In genomic region chr2:172560721-172561120, GRCh38 we compare ENCODE assay signal across 17 cellular contexts. TPM values are rescaled to one million over a fixed set of nuclear protein-coding genes. Genes with fewer than 3 reads are reported as not detected.
DNase-seq lines count a peak whose midpoint lies in the region; ATAC-seq, FAIRE-seq and TF ChIP-seq lines count a peak whose summit lies in the region.
"Had no signal": no experiment of that assay in that cellular context is flagged by ENCODE, and none has a peak within 500 bp of the region (broad histone marks: within the 10 kb centered on the region; RNA-seq: fewer than 3 reads in every experiment).

No MANE protein-coding gene starts in this region.

- no peak overlapping the region for H3K4me2 ChIP-seq in keratinocyte (ENCODE audit: control insufficient read depth, extremely low read depth, insufficient read depth, low read depth, low read length)
- H3K4me2 ChIP-seq: BLaER1 treated with 17β-estradiol and CSF1 and Interleukin-3, amounts not matched to agents 10 nM and 100 nM; PC-9 had no signal

- H3K4me3 ChIP-seq in HUES6 (ENCODE audit: low read depth, low read length) (peak overlapping the region; percentile 1; the same call in 1 of the 2 replicates), adipocyte (ENCODE audit: low read length) (no peak overlapping the region), keratinocyte (ENCODE audit: control insufficient read depth in 2 of 3, extremely low read depth in 1 of 3, insufficient read depth in 2 of 3, low read depth in 1 of 3, low read length in 3 of 3) (no peak overlapping the region)
- H3K4me3 ChIP-seq: BLaER1 treated with 17β-estradiol and CSF1 and Interleukin-3, amounts not matched to agents 10 nM and 100 nM; HAP-1; K562; PC-9; SJCRH30 had no signal

- H3K27me3 ChIP-seq in HUES6 (ENCODE audit: control insufficient read depth, insufficient read depth, low read length) (no peaks in the 10 kb centered on the region), adipocyte (replicated peaks; ENCODE audit: control insufficient read depth, insufficient read depth, low read length) (no peaks in the 10 kb centered on the region), keratinocyte (ENCODE audit: control insufficient read depth, extremely low read depth, insufficient read depth, low read length) (no peaks in the 10 kb centered on the region)
- H3K27me3 ChIP-seq: BLaER1 treated with 17β-estradiol and CSF1 and Interleukin-3, amounts not matched to agents 10 nM and 100 nM; SJCRH30 had no signal

- no peak for ATAC-seq in GM18909 (IDR thresholded peaks at IDR 0.05; ENCODE audit: poor library complexity, unreplicated experiment)
- ATAC-seq: K562 had no signal

- no peaks in the 10 kb centered on the region for H3K9me3 ChIP-seq in HUES6 (ENCODE audit: control insufficient read depth, insufficient read depth, low read depth, low read length)
- no peaks in the 10 kb centered on the region for H3K9me3 ChIP-seq in adipocyte (ENCODE audit: control insufficient read depth, low read length)
- no peaks in the 10 kb centered on the region for H3K9me3 ChIP-seq in keratinocyte (ENCODE audit: control insufficient read depth, low read depth, low read length)
- H3K9me3 ChIP-seq: BLaER1 treated with 17β-estradiol and CSF1 and Interleukin-3, amounts not matched to agents 10 nM and 100 nM; HAP-1; SJCRH30 had no signal

- peak; percentile 9 for FAIRE-seq in keratinocyte (lab: Jason Lieb, UNC)
- FAIRE-seq: K562 had no signal

- H3K9ac ChIP-seq in HUES6 (ENCODE audit: low read length) (no peak overlapping the region), adipocyte (ENCODE audit: low read length) (no peak overlapping the region), keratinocyte (ENCODE audit: control insufficient read depth, extremely low read depth, insufficient read depth, low read length) (no peak overlapping the region)
- H3K9ac ChIP-seq: BLaER1 treated with 17β-estradiol and CSF1 and Interleukin-3, amounts not matched to agents 10 nM and 100 nM had no signal

- TF ChIP-seq CTCF in keratinocyte (optimal IDR thresholded peaks at IDR 0.05 in 1 of 3, IDR thresholded peaks at IDR 0.05 in 1 of 3, conservative IDR thresholded peaks at IDR 0.05 in 1 of 3; ENCODE audit: extremely low read depth in 1 of 3, insufficient read depth in 2 of 3, low read length in 3 of 3) = no peak

- DNase-seq in EH (ENCODE audit: low read depth) (peak; percentile 24), adipocyte (ENCODE audit: low read depth) (peak; percentile 67), keratinocyte (ENCODE audit: low read depth, low spot score) (no peak), midbrain (lab: John Stamatoyannopoulos, UW) (no peak), NCI-H524 (lab: John Stamatoyannopoulos, UW) (no peak)
- DNase-seq: CD8-positive, alpha-beta memory T cell; DMS79; GDM1; NCI-H187 treated with DMSO at 0.1 percent for 48 hours; NCI-H510A treated with DMSO at 0.1 percent for 48 hours; PC-9 had no signal

- no peak overlapping the region for H2AFZ ChIP-seq in keratinocyte (ENCODE audit: control insufficient read depth, low read length)
- H2AFZ ChIP-seq: PC-9 had no signal

- no peaks in the 10 kb centered on the region for H4K20me1 ChIP-seq in keratinocyte (ENCODE audit: control insufficient read depth, extremely low read depth, insufficient read depth, low read length)

- H3K27ac ChIP-seq in HUES6 (ENCODE audit: low read depth, low read length) (no peak overlapping the region), keratinocyte (ENCODE audit: control insufficient read depth, insufficient read depth, low read length) (no peak overlapping the region)
- H3K27ac ChIP-seq: BLaER1 treated with 17β-estradiol and CSF1 and Interleukin-3, amounts not matched to agents 10 nM and 100 nM; PC-9; SJCRH30 had no signal

- dilution Hi-C loops in keratinocyte (cut with MboI; ENCODE audit: extremely low pct_ligation_motif_present, low sequenced_read_pairs) = no loop called here

- no peaks in the 10 kb centered on the region for H3K9me1 ChIP-seq in keratinocyte (ENCODE audit: control insufficient read depth, extremely low read depth, insufficient read depth, low read length)

- H3K79me2 ChIP-seq in keratinocyte (ENCODE audit: control insufficient read depth, insufficient read depth, low read length) = peaks cover 11% of the 10 kb centered on the region

- H3K4me1 ChIP-seq in HUES6 (ENCODE audit: control insufficient read depth, insufficient read depth, low read length) = peaks cover 14% of the 10 kb centered on the region; the same call in 1 of the 2 replicates
- H3K4me1 ChIP-seq in adipocyte (ENCODE audit: control insufficient read depth, insufficient read depth, low read length) = peaks cover 15% of the 10 kb centered on the region
- H3K4me1 ChIP-seq in keratinocyte (ENCODE audit: control insufficient read depth, extremely low read depth, insufficient read depth, low read length) = peaks cover 28% of the 10 kb centered on the region

- H3K36me3 ChIP-seq in HUES6 (ENCODE audit: control insufficient read depth, insufficient read depth, low read length) = peaks cover 69% of the 10 kb centered on the region
- peaks cover 35% of the 10 kb centered on the region for H3K36me3 ChIP-seq in adipocyte (ENCODE audit: control insufficient read depth, insufficient read depth, low read length, severe bottlenecking)
- H3K36me3 ChIP-seq in keratinocyte (ENCODE audit: control insufficient read depth in 2 of 2, extremely low read depth in 1 of 2, insufficient read depth in 2 of 2, low read length in 2 of 2) = peaks cover 4 to 12% of the 10 kb centered on the region in 2 experiments

RNA-seq across cellular contexts. Expression of gene PDK1, which starts 4.8 kb away (rescaled TPM):
- 10.5 to 29.2 TPM (median 22.9 TPM) in 3 replicates for polyA plus RNA-seq in keratinocyte
- polyA plus RNA-seq in keratinocyte (2011; ENCODE audit: low read depth) = 3.4 TPM
- polyA plus RNA-seq in keratinocyte (2011; cell fraction: cytosol; rRNA removed) = 6.2 and 12.8 TPM in 2 replicates
- 14.2 and 14.9 TPM in 2 replicates for polyA plus RNA-seq in keratinocyte (2011; cell fraction: nucleus; rRNA removed)
- 6.2 and 6.4 TPM in 2 replicates for polyA plus RNA-seq in keratinocyte (2012; ENCODE audit: low replicate concordance)
- polyA minus RNA-seq in keratinocyte = 15.3 to 62.5 TPM (median 44.0 TPM) in 3 replicates
- 13.4 TPM for polyA minus RNA-seq in keratinocyte (2011; cell fraction: cytosol; rRNA and poly(A)+ RNA removed)
- 10.3 and 25.6 TPM in 2 replicates for polyA minus RNA-seq in keratinocyte (2011; cell fraction: nucleus; rRNA and poly(A)+ RNA removed)

Comparison
In these comparisons a context has a peak if more than half of its experiments do, and no peak if none do; other contexts are left out.
1. DNase-seq: peak in EH (single experiment) and adipocyte (single experiment); none in keratinocyte (single experiment), midbrain (single experiment) and NCI-H524 (0 of 2).